Comparison of ENCODE assay signal across 8 cellular contexts in genomic region chr12:2003676-2004112, GRCh38. TPM values are rescaled to one million over a fixed set of nuclear protein-coding genes. Genes with fewer than 3 reads are reported as not detected.
DNase-seq lines count a peak whose midpoint lies in the region; ATAC-seq and TF ChIP-seq lines count a peak whose summit lies in the region.

No MANE protein-coding gene starts in this region.

- intact Hi-C loops in activated CD8-positive, alpha-beta T cell treated with anti-CD3 and anti-CD28 coated beads for 36 hours (cut with micrococcal nuclease), result no loop called here
- intact Hi-C loops in posterior vena cava (cut with DNase I), result no loop called here

- H3K36me3 Mint-ChIP-seq in activated CD4-positive, alpha-beta T cell treated with anti-CD3 and anti-CD28 coated beads, Interleukin-2, amount 10 ng/mL, durations not matched to agents 7 days and 5 days (ENCODE audit: low read depth), result peaks cover 11% of the 10 kb centered on the region
- H3K36me3 Mint-ChIP-seq in activated CD8-positive, alpha-beta T cell treated with anti-CD3 and anti-CD28 coated beads for 36 hours (ENCODE audit: low read depth), result peaks cover 6% of the 10 kb centered on the region

- no peaks in the 10 kb centered on the region for H3K36me3 ChIP-seq in cardiac muscle cell

- no peaks in the 10 kb centered on the region for H3K27me3 ChIP-seq in cardiac muscle cell

- H3K27me3 Mint-ChIP-seq in activated CD4-positive, alpha-beta T cell treated with anti-CD3 and anti-CD28 coated beads, Interleukin-2, amount 10 ng/mL, durations not matched to agents 7 days and 5 days, result peaks cover 7% of the 10 kb centered on the region
- H3K27me3 Mint-ChIP-seq in activated CD8-positive, alpha-beta T cell treated with anti-CD3 and anti-CD28 coated beads for 36 hours, result no peaks in the 10 kb centered on the region

- peaks cover 21% of the 10 kb centered on the region for H3K4me1 ChIP-seq in cardiac muscle cell (ENCODE audit: low read depth)

- no peaks in the 10 kb centered on the region for H3K9me3 ChIP-seq in cardiac muscle cell (ENCODE audit: low read depth)

- POLR2A ChIA-PET in activated CD4-positive, alpha-beta T cell treated with anti-CD3 and anti-CD28 coated beads, Interleukin-2, amount 10 ng/mL, durations not matched to agents 7 days and 5 days (lab: Charles Lee), result no interaction called here
- POLR2A ChIA-PET in activated CD8-positive, alpha-beta T cell treated with anti-CD3 and anti-CD28 coated beads for 36 hours (lab: Charles Lee), result interaction anchor here (0.6 to 1.6 kb wide), 3 partner anchors 12 to 31 kb away, joined by 3 to 4 read pairs (median 3); no protein-coding TSS in a partner anchor

- TF ChIP-seq CTCF in activated CD8-positive, alpha-beta T cell treated with anti-CD3 and anti-CD28 coated beads for 36 hours (IDR thresholded peaks at IDR 0.05), result no peak
- no peak for TF ChIP-seq CTCF in cardiac muscle cell (IDR thresholded peaks at IDR 0.05; ENCODE audit: low read depth, low read length)

- H3K27ac ChIP-seq in cardiac muscle cell, result peak overlapping the region; percentile 96

- H3K27ac Mint-ChIP-seq in activated CD4-positive, alpha-beta T cell treated with anti-CD3 and anti-CD28 coated beads, Interleukin-2, amount 10 ng/mL, durations not matched to agents 7 days and 5 days, result peak overlapping the region; percentile 98
- peak overlapping the region; percentile 98 for H3K27ac Mint-ChIP-seq in activated CD8-positive, alpha-beta T cell treated with anti-CD3 and anti-CD28 coated beads for 36 hours

- CTCF ChIA-PET in activated CD4-positive, alpha-beta T cell treated with anti-CD3 and anti-CD28 coated beads, Interleukin-2, amount 10 ng/mL, durations not matched to agents 7 days and 5 days (lab: Charles Lee), result interaction anchor here (1.4 kb wide), 1 partner anchor 14 kb away, joined by 3 read pairs; no protein-coding TSS in a partner anchor
- CTCF ChIA-PET in activated CD8-positive, alpha-beta T cell treated with anti-CD3 and anti-CD28 coated beads for 36 hours (lab: Charles Lee), result interaction anchor here (1.2 to 2.8 kb wide), 4 partner anchors 8 to 64 kb away, joined by 3 to 7 read pairs (median 6); no protein-coding TSS in a partner anchor

- H3K9me3 Mint-ChIP-seq in activated CD4-positive, alpha-beta T cell treated with anti-CD3 and anti-CD28 coated beads, Interleukin-2, amount 10 ng/mL, durations not matched to agents 7 days and 5 days, result no peaks in the 10 kb centered on the region
- H3K9me3 Mint-ChIP-seq in activated CD8-positive, alpha-beta T cell treated with anti-CD3 and anti-CD28 coated beads for 36 hours, result no peaks in the 10 kb centered on the region

- H3K4me3 Mint-ChIP-seq in activated CD4-positive, alpha-beta T cell treated with anti-CD3 and anti-CD28 coated beads, Interleukin-2, amount 10 ng/mL, durations not matched to agents 7 days and 5 days, result peak overlapping the region; percentile 96
- H3K4me3 Mint-ChIP-seq in activated CD8-positive, alpha-beta T cell treated with anti-CD3 and anti-CD28 coated beads for 36 hours, result peak overlapping the region; percentile 100

- no peak for DNase-seq in activated CD4-positive, alpha-beta T cell treated with anti-CD3 and anti-CD28 coated beads, Interleukin-2, amount 10 ng/mL, durations not matched to agents 7 days and 5 days
- DNase-seq in activated CD4-positive, alpha-beta T cell treated with anti-CD3 and anti-CD28 coated beads for 1 hour, result no peak
- DNase-seq in activated CD8-positive, alpha-beta T cell treated with anti-CD3 and anti-CD28 coated beads for 36 hours, result no peak
- DNase-seq in cardiac muscle cell (ENCODE audit: low read depth in 1 of 2, low spot score in 1 of 2), result no peak
- DNase-seq in renal cortical epithelial cell (ENCODE audit: low read depth), result peak; percentile 25
- DNase-seq in amygdala (lab: John Stamatoyannopoulos, UW), result no peak
- DNase-seq in posterior vena cava (ENCODE audit: low spot score), result no peak

- peak; percentile 15 for ATAC-seq in HG03135 (IDR thresholded peaks at IDR 0.05; ENCODE audit: unreplicated experiment)
- ATAC-seq in activated CD8-positive, alpha-beta T cell treated with anti-CD3 and anti-CD28 coated beads for 36 hours, result peak; percentile 15

- H3K4me3 ChIP-seq in cardiac muscle cell, result peak overlapping the region; percentile 84

- peaks cover 34% of the 10 kb centered on the region for H3K4me1 Mint-ChIP-seq in activated CD4-positive, alpha-beta T cell treated with anti-CD3 and anti-CD28 coated beads, Interleukin-2, amount 10 ng/mL, durations not matched to agents 7 days and 5 days
- H3K4me1 Mint-ChIP-seq in activated CD8-positive, alpha-beta T cell treated with anti-CD3 and anti-CD28 coated beads for 36 hours (ENCODE audit: low read depth), result peaks cover 22% of the 10 kb centered on the region

RNA-seq across cellular contexts. Expression of gene DCP1B, which starts 0.6 kb away (rescaled TPM):
- total RNA-seq in activated CD4-positive, alpha-beta T cell treated with anti-CD3 and anti-CD28 coated beads, Interleukin-2, amount 10 ng/mL, durations not matched to agents 7 days and 5 days, result 10 to 100 TPM; 14.9 to 17.5 TPM
- 10 to 100 TPM; 14.2 to 15.7 TPM for total RNA-seq in activated CD8-positive, alpha-beta T cell treated with anti-CD3 and anti-CD28 coated beads for 36 hours
- total RNA-seq in cardiac muscle cell (20.3 and 27.8 TPM in 2 replicates), renal cortical epithelial cell (9.4 and 14.3 TPM in 2 replicates), posterior vena cava (10 to 100 TPM; 14.6 to 18.0 TPM)
- 27.9 and 43.8 TPM in 2 replicates for polyA plus RNA-seq in cardiac muscle cell

RNA-seq across cellular contexts. Expression of gene CACNA1C, which starts 49.1 kb away (rescaled TPM):
- total RNA-seq in activated CD4-positive, alpha-beta T cell treated with anti-CD3 and anti-CD28 coated beads, Interleukin-2, amount 10 ng/mL, durations not matched to agents 7 days and 5 days, result under 1 TPM; 0.12 to 0.15 TPM
- total RNA-seq in activated CD8-positive, alpha-beta T cell treated with anti-CD3 and anti-CD28 coated beads for 36 hours, result under 1 TPM; 0.02 to 0.05 TPM
- 53.9 and 77.8 TPM in 2 replicates for total RNA-seq in cardiac muscle cell
- polyA plus RNA-seq in cardiac muscle cell, result 30.4 and 40.8 TPM in 2 replicates
- 0.05 TPM in 1 of 2 replicates, not detected in the other for total RNA-seq in renal cortical epithelial cell
- total RNA-seq in posterior vena cava, result 10 to 100 TPM; 71.3 to 71.8 TPM

Comparison
In these comparisons a context has a peak if more than half of its experiments do, and no peak if none do; other contexts are left out.
1. RNA of gene CACNA1C, which starts 49.1 kb away (total RNA-seq): 53.9 to 77.8 TPM in cardiac muscle cell and 71.3 to 71.8 TPM in posterior vena cava; 0.12 to 0.15 TPM in activated CD4-positive, alpha-beta T cell treated with anti-CD3 and anti-CD28 coated beads, Interleukin-2, amount 10 ng/mL, durations not matched to agents 7 days and 5 days, 0.05 TPM in renal cortical epithelial cell and 0.02 to 0.05 TPM in activated CD8-positive, alpha-beta T cell treated with anti-CD3 and anti-CD28 coated beads for 36 hours; every median in the first group is over 10 times any median in the second.